ENCODE assay signal across 8 cellular contexts in genomic region chr4:17577660-17578481, GRCh38. TPM values are rescaled to one million over a fixed set of nuclear protein-coding genes. Genes with fewer than 3 reads are reported as not detected.
DNase-seq lines count a peak whose midpoint lies in the region; ATAC-seq, FAIRE-seq and TF ChIP-seq lines count a peak whose summit lies in the region.

No MANE protein-coding gene starts in this region.

- peaks cover 20% of the 10 kb centered on the region for H3K79me2 ChIP-seq in mammary epithelial cell (ENCODE audit: insufficient read depth, low read length)

- H3K4me1 ChIP-seq in mammary epithelial cell (ENCODE audit: insufficient read depth, low read length) (peaks cover 6% of the 10 kb centered on the region), kidney (ENCODE audit: control insufficient read depth in 1 of 2, insufficient read depth in 1 of 2, low read depth in 1 of 2, low read length in 2 of 2) (peaks cover 8 to 19% of the 10 kb centered on the region in 2 donors)

- CTCF ChIA-PET in T-cell (lab: Charles Lee) (interaction anchor here (0.6 to 1.5 kb wide), 4 partner anchors 29 to 232 kb away, joined by 3 to 5 read pairs (median 4); partner anchors contain the start of genes DCAF16 (in 1 of the 2) and MED28 (in 1 of the 2)), mammary epithelial cell (lab: Charles Lee; ENCODE audit: low non-redundant PET) (no interaction called here)

- peak overlapping the region; percentile 92 to 98 for H3K27ac Mint-ChIP-seq in T-cell

- BruUV-seq in mammary epithelial cell (replicated peaks; lab: Mats Ljungman, UMichigan): TSS peak; percentile 71

- H3K27ac ChIP-seq in mammary epithelial cell (ENCODE audit: insufficient read depth, low read depth, low read length): peak overlapping the region; percentile 78
- H3K27ac ChIP-seq in kidney (ENCODE audit: low read depth in 2 of 2, low read length in 2 of 2): peak overlapping the region; percentile 98

- ATAC-seq in GM19025 (IDR thresholded peaks at IDR 0.05; ENCODE audit: low read depth, unreplicated experiment) (peak; percentile 4), HG03432 (IDR thresholded peaks at IDR 0.05; ENCODE audit: unreplicated experiment) (peak; percentile 11), T-cell (replicated peaks in 1 of 4) (peak; percentile 3 to 14 (median 8))

- H3K27me3 Mint-ChIP-seq in T-cell: no peaks in the 10 kb centered on the region

- dilution Hi-C loops in mammary epithelial cell (cut with HindIII; ENCODE audit: low sequenced_read_pairs): loop anchor here (5.0 kb wide), 1 partner anchor 34 kb away; the partner anchor contains the start of gene MED28

- WGBS in mammary epithelial cell (ENCODE audit: low coverage, missing lambda C conversion rate): 16% methylated on average over 20 of the region's 34 CpGs

- no peak for TF ChIP-seq CTCF in mammary epithelial cell (conservative IDR thresholded peaks at IDR 0.05 in 1 of 2, IDR thresholded peaks at IDR 0.05 in 1 of 2; ENCODE audit: extremely low read depth in 1 of 2, insufficient read depth in 1 of 2, low read depth in 1 of 2, low read length in 2 of 2)
- TF ChIP-seq CTCF in kidney (IDR thresholded peaks at IDR 0.05; ENCODE audit: borderline replicate concordance, extremely low read depth, insufficient read depth): no peak

- in situ Hi-C loops in mammary epithelial cell (cut with MboI; ENCODE audit: low sequenced_read_pairs in 2 of 2): loop anchor here in 1 of 2 donors (25.0 kb wide), 1 partner anchor 234 kb away; the partner anchor contains the start of genes DCAF16 and NCAPG

- POLR2A ChIA-PET in T-cell (lab: Charles Lee): interaction anchor here (0.5 to 1.3 kb wide), 6 partner anchors 10 to 65 kb away, joined by 3 to 6 read pairs (median 3); partner anchors contain the start of gene MED28 (in 1 of the 2)

- no peak for FAIRE-seq in kidney (lab: Jason Lieb, UNC)

- H3K4me3 Mint-ChIP-seq in T-cell: peak overlapping the region; percentile 85 to 93 (median 89)

- peak; percentile 45 for DNase-seq in AG20443 (ENCODE audit: low spot score)
- DNase-seq in T-cell: peak in 17 of 34 experiments; percentile 1 to 38 (median 10)
- peak; percentile 16 for DNase-seq in mammary epithelial cell
- peak; percentile 90 for DNase-seq in kidney
- peak; percentile 10 to 26 (median 15) for DNase-seq in stimulated activated CD4-positive, alpha-beta T cell treated with anti-CD3 and anti-CD28 coated beads, Interleukin-12 subunit alpha, Interleukin-12 subunit beta, amount 100 ng/mL, for 48 hours (ENCODE audit: low read depth in 2 of 3, low spot score in 1 of 3)
- DNase-seq in NCI-H1048 (lab: John Stamatoyannopoulos, UW): no peak

- intact Hi-C loops in mammary epithelial cell (cut with micrococcal nuclease) (loop anchor here (1.0 to 5.0 kb wide), 3 partner anchors 29 to 444 kb away; partner anchors contain the start of genes DCAF16, LCORL and NCAPG), kidney (cut with DNase I) (no loop called here)

- H3K9me3 ChIP-seq in mammary epithelial cell (replicated peaks; ENCODE audit: insufficient read depth, low read length) (no peaks in the 10 kb centered on the region), kidney (ENCODE audit: control insufficient read depth in 1 of 2, low read length in 2 of 2) (no peaks in the 10 kb centered on the region)

- no peaks in the 10 kb centered on the region for H4K20me1 ChIP-seq in mammary epithelial cell (ENCODE audit: insufficient read depth, low read length)

- peak overlapping the region; percentile 78 for H3K4me2 ChIP-seq in mammary epithelial cell (ENCODE audit: insufficient read depth, low read depth, low read length)

- H3K9me3 Mint-ChIP-seq in T-cell: no peaks in the 10 kb centered on the region

- peak overlapping the region; percentile 72 to 84 (median 72) for H3K4me3 ChIP-seq in mammary epithelial cell (replicated peaks in 1 of 3; ENCODE audit: insufficient read depth in 1 of 3, low read depth in 2 of 3, low read length in 3 of 3)
- H3K4me3 ChIP-seq in kidney (ENCODE audit: low read length in 2 of 2): peak overlapping the region; percentile 63 to 89

- H3K4me1 Mint-ChIP-seq in T-cell: peaks cover 27 to 33% (median 28%) of the 10 kb centered on the region in 3 donors

- H3K36me3 ChIP-seq in mammary epithelial cell (ENCODE audit: insufficient read depth, low read length) (peaks cover 10% of the 10 kb centered on the region), kidney (ENCODE audit: control insufficient read depth in 1 of 2, insufficient read depth in 2 of 2, low read length in 2 of 2) (peaks cover 8 to 15% of the 10 kb centered on the region in 2 donors)

- H3K36me3 Mint-ChIP-seq in T-cell: peaks cover 17% of the 10 kb centered on the region

- H3K9ac ChIP-seq in mammary epithelial cell (ENCODE audit: insufficient read depth, low read length) (peak overlapping the region; percentile 78), kidney (ENCODE audit: low read length in 2 of 2) (peak overlapping the region; percentile 86 to 90)

- H3K27me3 ChIP-seq in mammary epithelial cell (ENCODE audit: insufficient read depth, low read length): no peaks in the 10 kb centered on the region

- peak overlapping the region; percentile 83 for H2AFZ ChIP-seq in mammary epithelial cell (ENCODE audit: low read depth, low read length)

RNA-seq across cellular contexts. Expression of gene LAP3, which starts 0.9 kb away (rescaled TPM):
- total RNA-seq in T-cell: 10 to 100 TPM; 23.5 to 58.4 (median 25.1) TPM
- 10 to 100 TPM; 36.1 to 69.5 TPM for total RNA-seq in mammary epithelial cell
- polyA plus RNA-seq in mammary epithelial cell: 46.6 TPM
- 38.9 TPM for polyA minus RNA-seq in mammary epithelial cell
- total RNA-seq in kidney: 108 TPM
- polyA plus RNA-seq in kidney (ENCODE audit: insufficient read depth, low read depth, low replicate concordance): 123 TPM

RNA-seq across cellular contexts. Expression of gene MED28, which starts 36.6 kb away (rescaled TPM):
- 10 to 100 TPM; 50.6 to 75.5 (median 66.2) TPM for total RNA-seq in T-cell
- total RNA-seq in mammary epithelial cell: 10 to 100 TPM; 10.7 to 30.8 TPM
- 9.9 TPM for polyA plus RNA-seq in mammary epithelial cell
- 9.1 TPM for polyA minus RNA-seq in mammary epithelial cell
- total RNA-seq in kidney: 45.2 TPM
- polyA plus RNA-seq in kidney (ENCODE audit: insufficient read depth, low read depth, low replicate concordance): 26.1 TPM
